In the genomic region with DNA sequence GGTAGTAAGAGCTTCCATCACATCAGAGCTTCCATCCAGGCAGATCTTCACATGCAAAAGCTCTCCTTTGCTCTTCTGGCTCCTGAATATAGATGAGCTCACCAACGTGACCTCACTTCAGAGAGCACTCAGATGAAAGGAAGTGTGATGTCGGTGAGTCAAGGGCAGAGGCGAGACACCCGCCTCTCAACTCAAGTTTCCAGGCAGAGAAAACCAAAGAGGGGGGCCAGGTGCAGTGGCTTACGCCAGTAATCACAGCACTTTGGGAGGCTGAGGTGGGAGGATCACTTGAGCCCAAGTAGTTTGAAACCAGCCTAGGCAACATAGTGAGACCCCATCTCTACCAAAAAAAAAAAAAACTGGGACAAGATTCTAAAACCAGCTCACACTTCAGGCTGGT, we compare ENCODE assay signal across 8 cellular contexts.
A peak's percentile ranks its signal among the peaks of the same experiment; 100 is the strongest.
DNase-seq lines count a peak whose midpoint lies in the region; ATAC-seq and TF ChIP-seq lines count a peak whose summit lies in the region.

No MANE protein-coding gene starts in this region.

- TF ChIP-seq CTCF in GM12865 (IDR thresholded peaks at IDR 0.05; ENCODE audit: insufficient read depth, low read depth, low read length, missing control alignments) = no peak

- H3K27ac Mint-ChIP-seq in effector memory CD8-positive, alpha-beta T cell = peak overlapping the region; percentile 78 to 84

- DNase-seq in GM12865 (ENCODE audit: low read depth) (peak; percentile 56), pulmonary artery endothelial cell (ENCODE audit: low read depth, low spot score) (peak; percentile 39), OCI-M1 (lab: John Stamatoyannopoulos, UW) (no peak), NCI-H526 (lab: John Stamatoyannopoulos, UW) (no peak), NCI-H2171 (lab: John Stamatoyannopoulos, UW) (no peak)
- peak; percentile 81 to 83 for DNase-seq in activated CD4-positive, alpha-beta T cell treated with anti-CD3 and anti-CD28 coated beads for 4 hours
- peak; percentile 47 to 54 (median 48) for DNase-seq in effector memory CD8-positive, alpha-beta T cell

- H3K4me3 ChIP-seq in GM12865 (ENCODE audit: low read depth, low read length) = no peak overlapping the region

- peak overlapping the region; percentile 18 to 47 for H3K4me3 Mint-ChIP-seq in effector memory CD8-positive, alpha-beta T cell

- peaks cover 0 to 12% of the 10 kb centered on the region in 2 donors for H3K27me3 Mint-ChIP-seq in effector memory CD8-positive, alpha-beta T cell

- H3K9me3 Mint-ChIP-seq in effector memory CD8-positive, alpha-beta T cell = no peaks in the 10 kb centered on the region

- peaks cover 15 to 20% of the 10 kb centered on the region in 2 donors for H3K4me1 Mint-ChIP-seq in effector memory CD8-positive, alpha-beta T cell (ENCODE audit: low read depth in 2 of 2)

- peak; percentile 71 for ATAC-seq in HG03432 (IDR thresholded peaks at IDR 0.05; ENCODE audit: unreplicated experiment)
- ATAC-seq in effector memory CD8-positive, alpha-beta T cell (replicated peaks) = peak; percentile 99

- H3K36me3 Mint-ChIP-seq in effector memory CD8-positive, alpha-beta T cell (ENCODE audit: insufficient read depth) = no peaks in the 10 kb centered on the region

Comparison
In these comparisons a context has a peak if more than half of its experiments do, and no peak if none do; other contexts are left out.
1. DNase-seq: peak in GM12865 (single experiment), activated CD4-positive, alpha-beta T cell treated with anti-CD3 and anti-CD28 coated beads for 4 hours (2 of 2), effector memory CD8-positive, alpha-beta T cell (3 of 3) and pulmonary artery endothelial cell (single experiment); none in OCI-M1 (single experiment), NCI-H526 (0 of 2) and NCI-H2171 (single experiment).